Comparison of ENCODE assay signal across 23 cellular contexts in genomic region chr4:5372198-5372597, GRCh38.
"Had no signal": no experiment of that assay in that cellular context is flagged by ENCODE, and none has a peak within 500 bp of the region (broad histone marks: within the 10 kb centered on the region; RNA-seq: fewer than 3 reads in every experiment).

No MANE protein-coding gene starts in this region.

- ATAC-seq: left cardiac atrium; naive thymus-derived CD4-positive, alpha-beta T cell; psoas muscle; sciatic nerve; stimulated activated effector memory CD8-positive, alpha-beta T cell treated with anti-CD3 and anti-CD28 coated beads, Interleukin-12 subunit alpha, Interleukin-12 subunit beta, amount 100 ng/mL, for 72 hours; stimulated activated naive CD8-positive, alpha-beta T cell treated with anti-CD3 and anti-CD28 coated beads, Interleukin-15, Interleukin-2, amounts not matched to agents 100 U/mL and 50 U/mL, for 24 hours had no signal

- H3K4me1 Mint-ChIP-seq: nephron progenitor cell; stimulated activated effector memory CD8-positive, alpha-beta T cell treated with anti-CD3 and anti-CD28 coated beads, Interleukin-12 subunit alpha, Interleukin-12 subunit beta, amount 100 ng/mL, for 72 hours had no signal

- H3K27me3 ChIP-seq: esophagus squamous epithelium, hepatocyte, suprapubic skin, thyroid gland, uterus had no signal

- H3K9me3 ChIP-seq: psoas muscle, suprapubic skin, thyroid gland, uterus had no signal

- H3K36me3 Mint-ChIP-seq: stimulated activated effector memory CD8-positive, alpha-beta T cell treated with anti-CD3 and anti-CD28 coated beads, Interleukin-12 subunit alpha, Interleukin-12 subunit beta, amount 100 ng/mL, for 72 hours; type B pancreatic cell had no signal

- H3K36me3 ChIP-seq: esophagus squamous epithelium, left ventricle myocardium inferior, suprapubic skin, thyroid gland, uterus had no signal

- H3K4me2 ChIP-seq: hepatocyte had no signal

- H3K4me3 Mint-ChIP-seq: naive thymus-derived CD4-positive, alpha-beta T cell; nephron progenitor cell; stimulated activated effector memory CD8-positive, alpha-beta T cell treated with anti-CD3 and anti-CD28 coated beads, Interleukin-12 subunit alpha, Interleukin-12 subunit beta, amount 100 ng/mL, for 72 hours; type B pancreatic cell had no signal

- H3K4me1 ChIP-seq: esophagus squamous epithelium, left ventricle myocardium inferior, psoas muscle, suprapubic skin, thyroid gland, uterus had no signal

- H2AFZ ChIP-seq: hepatocyte had no signal

- DNase-seq: dermis blood vessel endothelial cell; esophagus squamous epithelium; foreskin fibroblast; kidney; left cardiac atrium; left ventricle myocardium inferior; mesendoderm; naive thymus-derived CD4-positive, alpha-beta T cell; nephron progenitor cell; psoas muscle; retina; small intestine; stimulated activated CD4-positive, alpha-beta T cell treated with anti-CD3 and anti-CD28 coated beads, Interleukin-4, amount 100 ng/mL, for 1 hour; stimulated activated CD8-positive, alpha-beta memory T cell treated with anti-CD3 and anti-CD28 coated beads, Interleukin-4, amount 100 ng/mL, for 48 hours; stimulated activated naive CD8-positive, alpha-beta T cell treated with anti-CD3 and anti-CD28 coated beads, Interleukin-15, Interleukin-2, amounts not matched to agents 100 U/mL and 50 U/mL, for 24 hours; thyroid gland; uterus had no signal

- H3K27ac Mint-ChIP-seq: naive thymus-derived CD4-positive, alpha-beta T cell; nephron progenitor cell; stimulated activated effector memory CD8-positive, alpha-beta T cell treated with anti-CD3 and anti-CD28 coated beads, Interleukin-12 subunit alpha, Interleukin-12 subunit beta, amount 100 ng/mL, for 72 hours; type B pancreatic cell had no signal

- H3K4me3 ChIP-seq: esophagus squamous epithelium, hepatocyte, left ventricle myocardium inferior, lung, psoas muscle, suprapubic skin, thyroid gland, uterus had no signal

- H3K27ac ChIP-seq: esophagus squamous epithelium, hepatocyte, left ventricle myocardium inferior, psoas muscle, suprapubic skin, thyroid gland, uterus had no signal

- H3K79me2 ChIP-seq: hepatocyte had no signal
